In genomic region chr1:78606274-78606673, GRCh38 we compare ENCODE assay signal across 21 cellular contexts.
"Had no signal": no experiment of that assay in that cellular context is flagged by ENCODE, and none has a peak within 500 bp of the region (broad histone marks: within the 10 kb centered on the region; RNA-seq: fewer than 3 reads in every experiment).

No MANE protein-coding gene starts in this region.

- H3K27ac Mint-ChIP-seq: activated B cell treated with CpG ODN at 0.5 μM for 24 hours; activated CD4-positive, alpha-beta memory T cell treated with anti-CD3 and anti-CD28 coated beads for 36 hours; activated naive CD8-positive, alpha-beta T cell; natural killer cell treated with Interleukin-12 subunit alpha and Interleukin-12 subunit beta and Interleukin-15 and Interleukin-18, amount 100 ng/mL, for 72 hours; stimulated activated effector memory CD8-positive, alpha-beta T cell treated with anti-CD3 and anti-CD28 coated beads, Interleukin-12 subunit alpha, Interleukin-12 subunit beta, amount 100 ng/mL, for 72 hours; T-helper 2 cell treated with Interferon-gamma antibody and Interleukin-4, amounts not matched to agents 5 μg/mL and 100 μg/mL, for 36 hours had no signal

- H3K36me3 ChIP-seq: heart right ventricle, left ventricle myocardium inferior, prostate gland, right atrium auricular region, stomach, upper lobe of left lung had no signal

- DNase-seq: activated B cell treated with CpG ODN at 0.5 μM for 24 hours; activated CD4-positive, alpha-beta memory T cell treated with anti-CD3 and anti-CD28 coated beads for 36 hours; activated CD4-positive, alpha-beta T cell treated with anti-CD3 and anti-CD28 coated beads for 4 hours; activated T-cell treated with anti-CD3 and anti-CD28 coated beads for 4 hours; amygdala; heart right ventricle; left ventricle myocardium inferior; mesendoderm; stimulated activated CD4-positive, alpha-beta T cell treated with anti-CD3 and anti-CD28 coated beads, Interleukin-4, amount 100 ng/mL, for 24 hours; stomach; testis; upper lobe of left lung had no signal

- H3K9me3 Mint-ChIP-seq: activated B cell treated with CpG ODN at 0.5 μM for 24 hours; activated CD4-positive, alpha-beta memory T cell treated with anti-CD3 and anti-CD28 coated beads for 36 hours; natural killer cell treated with Interleukin-12 subunit alpha and Interleukin-12 subunit beta and Interleukin-15 and Interleukin-18, amount 100 ng/mL, for 72 hours; stimulated activated effector memory CD8-positive, alpha-beta T cell treated with anti-CD3 and anti-CD28 coated beads, Interleukin-12 subunit alpha, Interleukin-12 subunit beta, amount 100 ng/mL, for 72 hours; T-helper 2 cell treated with Interferon-gamma antibody and Interleukin-4, amounts not matched to agents 5 μg/mL and 100 μg/mL, for 36 hours had no signal

- H3K27me3 ChIP-seq: right atrium auricular region, stomach, testis, upper lobe of left lung had no signal

- H3K27ac ChIP-seq: heart right ventricle, left ventricle myocardium inferior, prostate gland, right atrium auricular region, skin epidermis, stomach, testis, upper lobe of left lung had no signal

- H3K4me1 Mint-ChIP-seq: activated B cell treated with CpG ODN at 0.5 μM for 24 hours; stimulated activated effector memory CD8-positive, alpha-beta T cell treated with anti-CD3 and anti-CD28 coated beads, Interleukin-12 subunit alpha, Interleukin-12 subunit beta, amount 100 ng/mL, for 72 hours had no signal

- FAIRE-seq: colon, TTC549 had no signal

- H3K4me3 Mint-ChIP-seq: activated B cell treated with CpG ODN at 0.5 μM for 24 hours; activated CD4-positive, alpha-beta memory T cell treated with anti-CD3 and anti-CD28 coated beads for 36 hours; activated naive CD8-positive, alpha-beta T cell; natural killer cell treated with Interleukin-12 subunit alpha and Interleukin-12 subunit beta and Interleukin-15 and Interleukin-18, amount 100 ng/mL, for 72 hours; stimulated activated effector memory CD8-positive, alpha-beta T cell treated with anti-CD3 and anti-CD28 coated beads, Interleukin-12 subunit alpha, Interleukin-12 subunit beta, amount 100 ng/mL, for 72 hours; T-helper 2 cell treated with Interferon-gamma antibody and Interleukin-4, amounts not matched to agents 5 μg/mL and 100 μg/mL, for 36 hours had no signal

- ATAC-seq: heart right ventricle; natural killer cell treated with Interleukin-12 subunit alpha and Interleukin-12 subunit beta and Interleukin-15 and Interleukin-18, amount 100 ng/mL, for 72 hours; stimulated activated effector memory CD8-positive, alpha-beta T cell treated with anti-CD3 and anti-CD28 coated beads, Interleukin-12 subunit alpha, Interleukin-12 subunit beta, amount 100 ng/mL, for 72 hours had no signal

- H3K4me1 ChIP-seq: left ventricle myocardium inferior, prostate gland, testis had no signal

- H3K36me3 Mint-ChIP-seq: activated CD4-positive, alpha-beta memory T cell treated with anti-CD3 and anti-CD28 coated beads for 36 hours; activated naive CD8-positive, alpha-beta T cell; natural killer cell treated with Interleukin-12 subunit alpha and Interleukin-12 subunit beta and Interleukin-15 and Interleukin-18, amount 100 ng/mL, for 72 hours; stimulated activated effector memory CD8-positive, alpha-beta T cell treated with anti-CD3 and anti-CD28 coated beads, Interleukin-12 subunit alpha, Interleukin-12 subunit beta, amount 100 ng/mL, for 72 hours had no signal

- H3K4me3 ChIP-seq: heart right ventricle, left ventricle myocardium inferior, prostate gland, right atrium auricular region, skin epidermis, stomach, testis, upper lobe of left lung had no signal

- H3K9me3 ChIP-seq: heart right ventricle, left ventricle myocardium inferior, prostate gland, right atrium auricular region, stomach, testis, upper lobe of left lung had no signal
